Comparison of ENCODE assay signal across 9 cellular contexts in genomic region chr6:116847234-116847633, GRCh38. TPM values are rescaled to one million over a fixed set of nuclear protein-coding genes. Genes with fewer than 3 reads are reported as not detected.
DNase-seq lines count a peak whose midpoint lies in the region; ATAC-seq, FAIRE-seq and TF ChIP-seq lines count a peak whose summit lies in the region.
"Had no signal": no experiment of that assay in that cellular context is flagged by ENCODE, and none has a peak within 500 bp of the region (broad histone marks: within the 10 kb centered on the region; RNA-seq: fewer than 3 reads in every experiment).

No MANE protein-coding gene starts in this region.

- no peak overlapping the region for H3K4me2 ChIP-seq in astrocyte (ENCODE audit: low read length)

- H3K36me3 ChIP-seq in left ventricle myocardium inferior (no peaks in the 10 kb centered on the region), right atrium auricular region (no peaks in the 10 kb centered on the region), astrocyte (ENCODE audit: insufficient read depth, low read length) (no peaks in the 10 kb centered on the region), right lobe of liver (no peaks in the 10 kb centered on the region)

- ATAC-seq in right lobe of liver: peak; percentile 50 to 65 (median 56)
- ATAC-seq in naive thymus-derived CD8-positive, alpha-beta T cell: no peak
- ATAC-seq in HG03025 (IDR thresholded peaks at IDR 0.05; ENCODE audit: low FRiP score, unreplicated experiment): no peak

- intact Hi-C loops in left ventricle myocardium inferior (cut with micrococcal nuclease) (loop anchor here (10.0 kb wide), 1 partner anchor 62 kb away; no protein-coding TSS in a partner anchor), right lobe of liver (cut with DNase I) (no loop called here)

- H3K4me3 ChIP-seq in left ventricle myocardium inferior (no peak overlapping the region), right atrium auricular region (no peak overlapping the region), NB4 (ENCODE audit: low read depth, low read length) (no peak overlapping the region), astrocyte (ENCODE audit: insufficient read depth, low read depth, low read length) (no peak overlapping the region), right lobe of liver (no peak overlapping the region)

- POLR2A ChIA-PET in naive thymus-derived CD8-positive, alpha-beta T cell (lab: Charles Lee): no interaction called here

- no peaks in the 10 kb centered on the region for H3K27me3 Mint-ChIP-seq in astrocyte (ENCODE audit: low read depth, unreplicated experiment)
- H3K27me3 Mint-ChIP-seq in naive thymus-derived CD8-positive, alpha-beta T cell: peaks cover 3 to 19% (median 7%) of the 10 kb centered on the region in 5 donors

- TF ChIP-seq CTCF in left ventricle myocardium inferior (IDR thresholded peaks at IDR 0.05; ENCODE audit: borderline replicate concordance): peak; percentile 28
- peak in 1 of 2 donors; percentile 42 for TF ChIP-seq CTCF in right atrium auricular region (IDR thresholded peaks at IDR 0.05)
- no peak for TF ChIP-seq CTCF in NB4 (IDR thresholded peaks at IDR 0.05; ENCODE audit: low read depth, low read length)
- peak; percentile 26 for TF ChIP-seq CTCF in astrocyte (IDR thresholded peaks at IDR 0.05; ENCODE audit: insufficient read depth, low read depth, low read length)
- TF ChIP-seq CTCF in right lobe of liver (IDR thresholded peaks at IDR 0.05): peak; percentile 16 to 34 (median 24)

- H3K27ac Mint-ChIP-seq in astrocyte (ENCODE audit: unreplicated experiment): no peak overlapping the region
- H3K27ac Mint-ChIP-seq in naive thymus-derived CD8-positive, alpha-beta T cell: no peak overlapping the region
- H3K27ac Mint-ChIP-seq: activated naive CD4-positive, alpha-beta T cell treated with anti-CD3 and anti-CD28 coated beads, Interleukin-2, amount 50 U/mL, for 72 hours had no signal

- no peak overlapping the region for H3K4me3 Mint-ChIP-seq in astrocyte (ENCODE audit: unreplicated experiment)
- no peak overlapping the region for H3K4me3 Mint-ChIP-seq in naive thymus-derived CD8-positive, alpha-beta T cell

- H3K36me3 Mint-ChIP-seq in astrocyte (ENCODE audit: low read depth, unreplicated experiment): no peaks in the 10 kb centered on the region
- H3K36me3 Mint-ChIP-seq in naive thymus-derived CD8-positive, alpha-beta T cell: peaks cover 0 to 5% (median 0%) of the 10 kb centered on the region in 3 donors
- H3K36me3 Mint-ChIP-seq: activated naive CD4-positive, alpha-beta T cell treated with anti-CD3 and anti-CD28 coated beads, Interleukin-2, amount 50 U/mL, for 72 hours had no signal

- TF ChIP-seq POLR2A in NB4 (IDR thresholded peaks at IDR 0.05; ENCODE audit: extremely low read depth, insufficient read length) (no peak), right lobe of liver (IDR thresholded peaks at IDR 0.05) (no peak)

- H4K20me1 ChIP-seq in astrocyte (ENCODE audit: insufficient read depth, low read length): no peaks in the 10 kb centered on the region

- H3K9me3 ChIP-seq in left ventricle myocardium inferior (replicated peaks): peaks cover 9% of the 10 kb centered on the region
- H3K9me3 ChIP-seq in right atrium auricular region: no peaks in the 10 kb centered on the region
- H3K9me3 ChIP-seq in astrocyte (ENCODE audit: insufficient read depth, low read depth, low read length): no peaks in the 10 kb centered on the region
- H3K9me3 ChIP-seq in right lobe of liver: no peaks in the 10 kb centered on the region

- DNase-seq in left ventricle myocardium inferior (no peak), right atrium auricular region (ENCODE audit: low spot score) (no peak), NB4 (ENCODE audit: low read depth) (peak; percentile 55), astrocyte (ENCODE audit: low read depth) (peak; percentile 6), right lobe of liver (no peak), GM19238 (ENCODE audit: insufficient read length, low spot score) (no peak)
- no peak for DNase-seq in naive thymus-derived CD8-positive, alpha-beta T cell

- WGBS in right lobe of liver (ENCODE audit: insufficient coverage, low coverage, low lambda C conversion rate, missing lambda C conversion rate): 4% methylated on average over 1 of the region's 1 CpG

- H3K4me1 ChIP-seq in left ventricle myocardium inferior (no peaks in the 10 kb centered on the region), right atrium auricular region (no peaks in the 10 kb centered on the region), astrocyte (ENCODE audit: insufficient read depth, low read length) (no peaks in the 10 kb centered on the region), right lobe of liver (no peaks in the 10 kb centered on the region)

- no peak overlapping the region for H3K27ac ChIP-seq in left ventricle myocardium inferior (replicated peaks)
- H3K27ac ChIP-seq in right atrium auricular region: no peak overlapping the region
- H3K27ac ChIP-seq in astrocyte (ENCODE audit: low read depth, low read length): no peak overlapping the region
- no peak overlapping the region for H3K27ac ChIP-seq in right lobe of liver

- H3K4me1 Mint-ChIP-seq in astrocyte (ENCODE audit: low read depth, unreplicated experiment): no peaks in the 10 kb centered on the region
- H3K4me1 Mint-ChIP-seq in naive thymus-derived CD8-positive, alpha-beta T cell: no peaks in the 10 kb centered on the region

- no peak overlapping the region for H3K9ac ChIP-seq in astrocyte (ENCODE audit: low read length)

- FAIRE-seq in astrocyte (lab: Jason Lieb, UNC): no peak

- H2AFZ ChIP-seq in astrocyte (ENCODE audit: low read depth, low read length): no peak overlapping the region

- H3K9me3 Mint-ChIP-seq in astrocyte (ENCODE audit: unreplicated experiment): no peaks in the 10 kb centered on the region
- H3K9me3 Mint-ChIP-seq in naive thymus-derived CD8-positive, alpha-beta T cell: peaks cover 0 to 6% (median under 1%) of the 10 kb centered on the region in 9 donors

- H3K27me3 ChIP-seq in left ventricle myocardium inferior (ENCODE audit: low read depth): no peaks in the 10 kb centered on the region
- no peaks in the 10 kb centered on the region for H3K27me3 ChIP-seq in right atrium auricular region
- no peaks in the 10 kb centered on the region for H3K27me3 ChIP-seq in astrocyte (ENCODE audit: insufficient read depth, low read length)
- no peaks in the 10 kb centered on the region for H3K27me3 ChIP-seq in right lobe of liver

- H3K79me2 ChIP-seq in astrocyte (ENCODE audit: insufficient read depth, low read length): no peaks in the 10 kb centered on the region

RNA-seq across cellular contexts. Expression of gene GPRC6A, which starts 18.4 kb away (rescaled TPM):
- not detected for total RNA-seq in left ventricle myocardium inferior
- total RNA-seq in right atrium auricular region: not detected
- not detected in 2 replicates for total RNA-seq in astrocyte
- total RNA-seq in right lobe of liver: not detected
- total RNA-seq in naive thymus-derived CD8-positive, alpha-beta T cell: not detected
- not detected for polyA plus RNA-seq in naive thymus-derived CD8-positive, alpha-beta T cell
- total RNA-seq: activated naive CD4-positive, alpha-beta T cell treated with anti-CD3 and anti-CD28 coated beads, Interleukin-2, amount 50 U/mL, for 72 hours had no signal

RNA-seq across cellular contexts. Expression of gene RFX6, which starts 29.8 kb away (rescaled TPM):
- total RNA-seq in left ventricle myocardium inferior (not detected), right atrium auricular region (not detected), astrocyte (not detected in 2 replicates), right lobe of liver (not detected)
- total RNA-seq in naive thymus-derived CD8-positive, alpha-beta T cell: not detected
- polyA plus RNA-seq in naive thymus-derived CD8-positive, alpha-beta T cell: not detected
- total RNA-seq: activated naive CD4-positive, alpha-beta T cell treated with anti-CD3 and anti-CD28 coated beads, Interleukin-2, amount 50 U/mL, for 72 hours had no signal

Comparison
In these comparisons a context has a peak if more than half of its experiments do, and no peak if none do; other contexts are left out.
1. DNase-seq: peak in NB4 (single experiment) and astrocyte (single experiment); none in left ventricle myocardium inferior (single experiment), right atrium auricular region (single experiment), right lobe of liver (0 of 3), GM19238 (single experiment) and naive thymus-derived CD8-positive, alpha-beta T cell (0 of 10).
2. ATAC-seq: peak in right lobe of liver (4 of 4); none in naive thymus-derived CD8-positive, alpha-beta T cell (0 of 2) and HG03025 (single experiment).